ENCODE assay signal across 20 cellular contexts in genomic region chr7:28173531-28173930, GRCh38.
"Had no signal": no experiment of that assay in that cellular context is flagged by ENCODE, and none has a peak within 500 bp of the region (broad histone marks: within the 10 kb centered on the region; RNA-seq: fewer than 3 reads in every experiment).

No MANE protein-coding gene starts in this region.

- H3K4me3 ChIP-seq: breast epithelium, gastroesophageal sphincter, mucosa of descending colon, thyroid gland, upper lobe of right lung had no signal

- H3K27ac ChIP-seq: breast epithelium, epithelial cell of prostate, gastroesophageal sphincter, thyroid gland, upper lobe of right lung had no signal

- H3K36me3 ChIP-seq: breast epithelium, gastroesophageal sphincter, thyroid gland, upper lobe of right lung had no signal

- ATAC-seq: gastroesophageal sphincter, left lobe of liver, mucosa of descending colon, upper lobe of right lung had no signal

- DNase-seq: activated CD4-positive, alpha-beta T cell treated with anti-CD3 and anti-CD28 coated beads for 1 hour; activated CD4-positive, alpha-beta T cell treated with anti-CD3 and anti-CD28 coated beads, Interleukin-2, amount 50 U/mL, for 1 hour; activated naive CD4-positive, alpha-beta T cell treated with Interleukin-2 at 50 U/mL for 16 hours; activated naive CD8-positive, alpha-beta T cell treated with anti-CD3 and anti-CD28 coated beads for 36 hours; activated T-cell treated with anti-CD3 and anti-CD28 coated beads, Interleukin-2, amount 50 U/mL, for 1 hour; cerebellar nuclear complex; cortex of kidney; kidney; mucosa of descending colon; T-helper 1 cell; T-helper 9 cell; thyroid gland; upper lobe of right lung had no signal

- H3K9me3 ChIP-seq: breast epithelium, gastroesophageal sphincter, mucosa of descending colon, thyroid gland, upper lobe of right lung had no signal

- H3K9me3 Mint-ChIP-seq: activated naive CD8-positive, alpha-beta T cell treated with anti-CD3 and anti-CD28 coated beads for 36 hours; memory B cell; neural crest cell; stimulated activated naive CD8-positive, alpha-beta T cell treated with anti-CD3 and anti-CD28 coated beads, Interleukin-15, Interleukin-2, amounts not matched to agents 100 ng/mL and 50 ng/mL, for 24 hours had no signal

- H3K27me3 Mint-ChIP-seq: activated naive CD8-positive, alpha-beta T cell treated with anti-CD3 and anti-CD28 coated beads for 36 hours; memory B cell; stimulated activated naive CD8-positive, alpha-beta T cell treated with anti-CD3 and anti-CD28 coated beads, Interleukin-15, Interleukin-2, amounts not matched to agents 100 ng/mL and 50 ng/mL, for 24 hours had no signal

- H3K27me3 ChIP-seq: breast epithelium, gastroesophageal sphincter, thyroid gland, upper lobe of right lung had no signal

- H3K36me3 Mint-ChIP-seq: activated naive CD8-positive, alpha-beta T cell treated with anti-CD3 and anti-CD28 coated beads for 36 hours had no signal

- H3K4me3 Mint-ChIP-seq: activated naive CD8-positive, alpha-beta T cell treated with anti-CD3 and anti-CD28 coated beads for 36 hours; memory B cell; stimulated activated naive CD8-positive, alpha-beta T cell treated with anti-CD3 and anti-CD28 coated beads, Interleukin-15, Interleukin-2, amounts not matched to agents 100 ng/mL and 50 ng/mL, for 24 hours had no signal

- H3K27ac Mint-ChIP-seq: activated naive CD8-positive, alpha-beta T cell treated with anti-CD3 and anti-CD28 coated beads for 36 hours; stimulated activated naive CD8-positive, alpha-beta T cell treated with anti-CD3 and anti-CD28 coated beads, Interleukin-15, Interleukin-2, amounts not matched to agents 100 ng/mL and 50 ng/mL, for 24 hours had no signal
